Comparison of ENCODE assay signal across 1 cellular context in the genomic region with DNA sequence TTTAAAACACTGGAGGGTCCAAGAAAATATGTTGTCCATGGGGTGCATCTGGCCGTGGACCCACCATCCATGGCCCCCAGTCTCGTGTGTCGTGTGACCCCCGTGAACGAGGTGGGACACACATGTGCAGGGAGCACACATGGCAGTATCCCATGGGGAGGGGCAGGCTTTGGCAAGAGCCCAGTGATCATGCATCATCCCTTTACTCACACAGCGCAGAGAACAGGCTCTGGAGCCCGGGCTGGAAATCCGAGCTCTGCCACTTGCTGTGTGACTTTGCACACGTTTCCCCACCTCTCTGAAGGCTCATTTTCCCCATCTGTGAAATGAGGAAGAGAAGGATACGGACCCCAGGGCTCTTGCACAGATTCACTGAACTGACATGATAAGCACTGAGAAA.
TF ChIP-seq lines count a peak whose summit lies in the region.

No MANE protein-coding gene starts in this region.

TF ChIP-seq in A549, 52 proteins besides CTCF, POLR2A, EP300 and RAD21 (continued from another document):
- TF ChIP-seq REST (IDR thresholded peaks at IDR 0.05) (no peak), MAZ (IDR thresholded peaks at IDR 0.05; ENCODE audit: borderline replicate concordance, low read depth, low read length) (no peak)
TF ChIP-seq in A549: peak in this region for 0.
